Comparison of ENCODE assay signal across 15 cellular contexts in genomic region chr7:86629-87028, GRCh38.
"Had no signal": no experiment of that assay in that cellular context is flagged by ENCODE, and none has a peak within 500 bp of the region (broad histone marks: within the 10 kb centered on the region; RNA-seq: fewer than 3 reads in every experiment).

No MANE protein-coding gene starts in this region.

- H3K9me3 Mint-ChIP-seq: activated B cell treated with CpG ODN at 0.5 μM for 24 hours; natural killer cell treated with Interleukin-12 subunit alpha and Interleukin-12 subunit beta and Interleukin-15 and Interleukin-18, amount 100 ng/mL, for 72 hours; T-helper 1 cell treated with Interleukin-12 subunit alpha and Interleukin-12 subunit beta and Interleukin-4 antibody, amounts not matched to agents 30 μg/mL and 1 μg/mL, for 36 hours had no signal

- H3K4me3 Mint-ChIP-seq: activated B cell treated with CpG ODN at 0.5 μM for 24 hours; natural killer cell treated with Interleukin-12 subunit alpha and Interleukin-12 subunit beta and Interleukin-15 and Interleukin-18, amount 100 ng/mL, for 72 hours; T-helper 1 cell treated with Interleukin-12 subunit alpha and Interleukin-12 subunit beta and Interleukin-4 antibody, amounts not matched to agents 30 μg/mL and 1 μg/mL, for 36 hours had no signal

- H3K27ac ChIP-seq: adrenal gland, body of pancreas, ovary, upper lobe of right lung had no signal

- H3K4me3 ChIP-seq: adrenal gland, body of pancreas, dorsolateral prefrontal cortex, ovary, upper lobe of right lung had no signal

- H3K36me3 ChIP-seq: adrenal gland, ovary, upper lobe of right lung had no signal

- H3K9me3 ChIP-seq: adrenal gland, body of pancreas, ovary, SK-N-SH, upper lobe of right lung had no signal

- DNase-seq: activated B cell treated with CpG ODN at 0.5 μM for 24 hours; activated CD4-positive, alpha-beta T cell treated with anti-CD3 and anti-CD28 coated beads, Interleukin-2, amount 50 U/mL, for 1 hour; activated naive CD4-positive, alpha-beta T cell treated with Interleukin-2 at 50 U/mL for 16 hours; left colon; mammary epithelial cell; SK-N-SH; stimulated activated CD4-positive, alpha-beta T cell treated with anti-CD3 and anti-CD28 coated beads, Interleukin-12 subunit alpha, Interleukin-12 subunit beta, amount 100 ng/mL, for 4 hours; stimulated activated naive CD4-positive, alpha-beta T cell treated with Interleukin-2 at 50 U/mL for 16 hours; upper lobe of right lung had no signal

- H3K36me3 Mint-ChIP-seq: natural killer cell treated with Interleukin-12 subunit alpha and Interleukin-12 subunit beta and Interleukin-15 and Interleukin-18, amount 100 ng/mL, for 72 hours had no signal

- H3K27me3 Mint-ChIP-seq: natural killer cell treated with Interleukin-12 subunit alpha and Interleukin-12 subunit beta and Interleukin-15 and Interleukin-18, amount 100 ng/mL, for 72 hours had no signal

- H3K4me2 ChIP-seq: SK-N-SH had no signal

- H3K9ac ChIP-seq: SK-N-SH had no signal

- H3K27me3 ChIP-seq: adrenal gland, body of pancreas, dorsolateral prefrontal cortex, ovary, upper lobe of right lung had no signal

- H3K27ac Mint-ChIP-seq: activated B cell treated with CpG ODN at 0.5 μM for 24 hours; natural killer cell treated with Interleukin-12 subunit alpha and Interleukin-12 subunit beta and Interleukin-15 and Interleukin-18, amount 100 ng/mL, for 72 hours; T-helper 1 cell treated with Interleukin-12 subunit alpha and Interleukin-12 subunit beta and Interleukin-4 antibody, amounts not matched to agents 30 μg/mL and 1 μg/mL, for 36 hours had no signal
